15 cellular contexts compared by ENCODE assay signal in the genomic region with DNA sequence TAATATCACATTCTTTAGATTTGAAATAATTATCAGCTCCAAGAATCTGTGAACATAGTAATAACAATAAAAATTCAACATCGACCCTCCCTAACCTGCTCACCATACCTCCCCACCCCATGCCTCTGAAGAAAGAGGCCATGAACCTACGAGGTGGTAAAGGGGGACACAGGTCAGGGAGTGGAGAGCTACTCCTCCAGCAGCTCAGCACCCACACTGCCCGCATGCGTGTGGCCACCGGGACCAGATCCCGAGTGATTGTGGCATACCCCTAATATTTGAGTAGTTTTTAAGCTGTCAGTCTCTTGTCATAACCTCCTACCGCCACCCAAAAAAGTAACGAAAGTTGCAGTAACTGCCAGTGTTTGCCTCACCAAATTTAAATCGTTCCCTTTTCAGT.
"Had no signal": no experiment of that assay in that cellular context is flagged by ENCODE, and none has a peak within 500 bp of the region (broad histone marks: within the 10 kb centered on the region; RNA-seq: fewer than 3 reads in every experiment).

No MANE protein-coding gene starts in this region.

- H3K36me3 ChIP-seq: SJSA1, transverse colon had no signal

- H3K9me3 Mint-ChIP-seq: naive B cell had no signal

- H3K27me3 Mint-ChIP-seq: naive B cell, progenitor cell of endocrine pancreas had no signal

- H3K9me3 ChIP-seq: body of pancreas, esophagus muscularis mucosa, SJSA1, transverse colon had no signal

- H3K4me3 ChIP-seq: body of pancreas, esophagus muscularis mucosa, lung, SJSA1, transverse colon had no signal

- H3K27me3 ChIP-seq: body of pancreas, esophagus muscularis mucosa, SJSA1, transverse colon had no signal

- H3K4me3 Mint-ChIP-seq: naive B cell had no signal

- H3K27ac ChIP-seq: body of pancreas, esophagus muscularis mucosa, SJSA1, transverse colon had no signal

- DNase-seq: activated CD4-positive, alpha-beta T cell treated with anti-CD3 and anti-CD28 coated beads for 48 hours; activated naive CD4-positive, alpha-beta T cell; body of pancreas; cerebellar nuclear complex; left colon; naive B cell; occipital lobe; right cardiac atrium; small intestine; SW 1271; transverse colon had no signal
